ENCODE assay signal across 1 cellular context in genomic region chr4:56799824-56800756, GRCh38.
TF ChIP-seq lines count a peak whose summit lies in the region.

No MANE protein-coding gene starts in this region.

TF ChIP-seq in GM12878, 131 proteins besides CTCF, POLR2A, EP300 and RAD21 (continued from another document):
- TF ChIP-seq CEBPB (IDR thresholded peaks at IDR 0.05; ENCODE audit: borderline replicate concordance in 1 of 2, low read depth in 2 of 2, low read length in 2 of 2) (no peak), SMARCA5 (IDR thresholded peaks at IDR 0.05) (peak; percentile 74; the same call in 1 of the 2 replicates), NFIC (IDR thresholded peaks at IDR 0.05; ENCODE audit: low read depth, low read length) (no peak), FOS (IDR thresholded peaks at IDR 0.05; ENCODE audit: borderline replicate concordance, extremely low read depth, insufficient read length) (no peak), SMC3 (IDR thresholded peaks at IDR 0.05; ENCODE audit: borderline replicate concordance, low read length) (peak; percentile 99), CREB1 (IDR thresholded peaks at IDR 0.05; ENCODE audit: low read depth) (peak; percentile 79), IKZF1 (conservative IDR thresholded peaks at IDR 0.05) (peak; percentile 64; the same call in 1 of the 2 replicates), HSF1 (IDR thresholded peaks at IDR 0.05; ENCODE audit: low read depth, low read length) (no peak), EED (IDR thresholded peaks at IDR 0.05; ENCODE audit: low read depth) (peak; percentile 22; the same call in 1 of the 2 replicates), POU2F2 (IDR thresholded peaks at IDR 0.05; ENCODE audit: borderline replicate concordance, low read depth, low read length) (0 out of 3 replicates have a peak, but pooled peaks have one; percentile 26), HDGF (IDR thresholded peaks at IDR 0.05) (no peak), GATAD2B (conservative IDR thresholded peaks at IDR 0.05; ENCODE audit: low read depth) (peak; percentile 60; the same call in 1 of the 2 replicates), EGR1 (IDR thresholded peaks at IDR 0.05; ENCODE audit: borderline replicate concordance in 1 of 2, low read depth in 2 of 2, low read length in 2 of 2) (no peak), TARDBP (IDR thresholded peaks at IDR 0.05; ENCODE audit: borderline replicate concordance) (no peak), ZZZ3 (IDR thresholded peaks at IDR 0.05; ENCODE audit: control insufficient read depth, insufficient read length, low read depth) (no peak), HDAC2 (IDR thresholded peaks at IDR 0.05) (no peak), USF2 (IDR thresholded peaks at IDR 0.05; ENCODE audit: borderline replicate concordance, low read depth, low read length) (no peak), ELK1 (IDR thresholded peaks at IDR 0.05; ENCODE audit: low read depth, low read length) (peak; percentile 43; the same call in 1 of the 2 replicates), IKZF2 (IDR thresholded peaks at IDR 0.05) (peak; percentile 39 to 53), CREM (IDR thresholded peaks at IDR 0.05; ENCODE audit: low read depth) (peak; percentile 71), SRF (IDR thresholded peaks at IDR 0.05; ENCODE audit: low read depth in 2 of 2, low read length in 2 of 2) (peak in 1 of 2 experiments; percentile 78; a peak in 2 of 4 replicates), BACH1 (IDR thresholded peaks at IDR 0.05; ENCODE audit: borderline replicate concordance) (no peak)
TF ChIP-seq in GM12878: peak in this region for 18.
